Comparison of ENCODE assay signal across 8 cellular contexts in genomic region chr9:70043689-70044449, GRCh38. TPM values are rescaled to one million over a fixed set of nuclear protein-coding genes. Genes with fewer than 3 reads are reported as not detected.
A peak's percentile ranks its signal among the peaks of the same experiment; 100 is the strongest.
DNase-seq lines count a peak whose midpoint lies in the region; ATAC-seq, FAIRE-seq and TF ChIP-seq lines count a peak whose summit lies in the region.

A gene with protein sequence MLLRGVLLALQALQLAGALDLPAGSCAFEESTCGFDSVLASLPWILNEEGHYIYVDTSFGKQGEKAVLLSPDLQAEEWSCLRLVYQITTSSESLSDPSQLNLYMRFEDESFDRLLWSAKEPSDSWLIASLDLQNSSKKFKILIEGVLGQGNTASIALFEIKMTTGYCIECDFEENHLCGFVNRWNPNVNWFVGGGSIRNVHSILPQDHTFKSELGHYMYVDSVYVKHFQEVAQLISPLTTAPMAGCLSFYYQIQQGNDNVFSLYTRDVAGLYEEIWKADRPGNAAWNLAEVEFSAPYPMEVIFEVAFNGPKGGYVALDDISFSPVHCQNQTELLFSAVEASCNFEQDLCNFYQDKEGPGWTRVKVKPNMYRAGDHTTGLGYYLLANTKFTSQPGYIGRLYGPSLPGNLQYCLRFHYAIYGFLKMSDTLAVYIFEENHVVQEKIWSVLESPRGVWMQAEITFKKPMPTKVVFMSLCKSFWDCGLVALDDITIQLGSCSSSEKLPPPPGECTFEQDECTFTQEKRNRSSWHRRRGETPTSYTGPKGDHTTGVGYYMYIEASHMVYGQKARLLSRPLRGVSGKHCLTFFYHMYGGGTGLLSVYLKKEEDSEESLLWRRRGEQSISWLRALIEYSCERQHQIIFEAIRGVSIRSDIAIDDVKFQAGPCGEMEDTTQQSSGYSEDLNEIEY (plus strand): TSS chr9:70043848. CDS start chr9:70044198, 350 bp downstream.

- TF ChIP-seq CTCF in BJ (IDR thresholded peaks at IDR 0.05; ENCODE audit: insufficient read depth, low read depth, low read length): no peak
- no peak for TF ChIP-seq CTCF in GM10248 (IDR thresholded peaks at IDR 0.05; ENCODE audit: control extremely low read depth, extremely low read depth, low read depth, missing control alignments)

- no peak for DNase-seq in BJ (ENCODE audit: low read depth)
- peak; percentile 57 for DNase-seq in RCC 7860 (ENCODE audit: low spot score)
- peak; percentile 27 for DNase-seq in fibroblast of peridontal ligament (ENCODE audit: extremely low read depth)
- DNase-seq in naive thymus-derived CD8-positive, alpha-beta T cell: no peak
- no peak for DNase-seq in GM10248 (ENCODE audit: extremely low spot score)
- no peak for DNase-seq in NCI-H1930 (lab: John Stamatoyannopoulos, UW)

- ATAC-seq in naive thymus-derived CD8-positive, alpha-beta T cell: no peak
- no peak for ATAC-seq in GM21619 (IDR thresholded peaks at IDR 0.05; ENCODE audit: unreplicated experiment)
- no peak for ATAC-seq in HG02885 (IDR thresholded peaks at IDR 0.05; ENCODE audit: poor library complexity, unreplicated experiment)

- H3K4me3 Mint-ChIP-seq in naive thymus-derived CD8-positive, alpha-beta T cell: peak within 1 kb of the TSS; percentile 24 to 75 (median 66)

- H3K36me3 ChIP-seq in BJ (ENCODE audit: control insufficient read depth, insufficient read depth, low read length): no peaks in the 10 kb centered on the region

- peak within 1 kb of the TSS in 1 of 10 donors; percentile 42 for H3K27ac Mint-ChIP-seq in naive thymus-derived CD8-positive, alpha-beta T cell

- H3K36me3 Mint-ChIP-seq in naive thymus-derived CD8-positive, alpha-beta T cell: no peaks in the 10 kb centered on the region

- H3K4me1 Mint-ChIP-seq in naive thymus-derived CD8-positive, alpha-beta T cell: peaks cover 8 to 15% (median 12%) of the 10 kb centered on the region in 4 donors

- no peaks in the 10 kb centered on the region for H3K27me3 ChIP-seq in BJ (ENCODE audit: control insufficient read depth, insufficient read depth, low read length)

- CTCF ChIA-PET in BJ (lab: Yijun Ruan, JAX): interaction anchor here (0.7 to 2.5 kb wide), 6 partner anchors 30 to 559 kb away, joined by 3 to 11 read pairs (median 4); no protein-coding TSS in a partner anchor
- CTCF ChIA-PET in GM10248 (lab: Yijun Ruan, JAX): interaction anchor here (1.2 to 1.5 kb wide), 2 partner anchors 9 to 11 kb away, joined by 4 to 5 read pairs; no protein-coding TSS in a partner anchor

- FAIRE-seq in RCC 7860 (lab: Jason Lieb, UNC): no peak

- peaks cover 39 to 90% (median 50%) of the 10 kb centered on the region in 5 donors for H3K27me3 Mint-ChIP-seq in naive thymus-derived CD8-positive, alpha-beta T cell

- peak within 1 kb of the TSS; percentile 49 for H3K4me3 ChIP-seq in BJ (ENCODE audit: low read depth, low read length)

- peaks cover 0 to 2% (median 0%) of the 10 kb centered on the region in 9 donors for H3K9me3 Mint-ChIP-seq in naive thymus-derived CD8-positive, alpha-beta T cell

- POLR2A ChIA-PET in BJ (lab: Charles Lee) (interaction anchor here (0.5 kb wide), 1 partner anchor 214 kb away, joined by 8 read pairs; no protein-coding TSS in a partner anchor), GM10248 (lab: Yijun Ruan, JAX) (no interaction called here)
- POLR2A ChIA-PET in naive thymus-derived CD8-positive, alpha-beta T cell (lab: Charles Lee): no interaction called here

RNA-seq across cellular contexts. Expression of the gene that starts here (rescaled TPM):
- polyA plus RNA-seq in BJ (2011; rRNA removed): 28.0 and 35.8 TPM in 2 replicates
- 13.0 and 19.5 TPM in 2 replicates for polyA minus RNA-seq in BJ (2011; rRNA and poly(A)+ RNA removed)
- not detected for total RNA-seq in naive thymus-derived CD8-positive, alpha-beta T cell
- under 1 TPM in 1 of 3 donors, not detected in 2; 0.19 TPM for polyA plus RNA-seq in naive thymus-derived CD8-positive, alpha-beta T cell

Comparison
In these comparisons a context has a peak if more than half of its experiments do, and no peak if none do; other contexts are left out.
1. RNA of the gene that starts here (polyA plus RNA-seq): 28.0 to 35.8 TPM in BJ; 0.19 TPM in naive thymus-derived CD8-positive, alpha-beta T cell; every median in the first group is over 10 times any median in the second.
2. DNase-seq: peak in RCC 7860 (single experiment) and fibroblast of peridontal ligament (single experiment); none in BJ (single experiment), naive thymus-derived CD8-positive, alpha-beta T cell (0 of 10), GM10248 (single experiment) and NCI-H1930 (0 of 2).